3 cellular contexts compared by ENCODE assay signal in the genomic region with DNA sequence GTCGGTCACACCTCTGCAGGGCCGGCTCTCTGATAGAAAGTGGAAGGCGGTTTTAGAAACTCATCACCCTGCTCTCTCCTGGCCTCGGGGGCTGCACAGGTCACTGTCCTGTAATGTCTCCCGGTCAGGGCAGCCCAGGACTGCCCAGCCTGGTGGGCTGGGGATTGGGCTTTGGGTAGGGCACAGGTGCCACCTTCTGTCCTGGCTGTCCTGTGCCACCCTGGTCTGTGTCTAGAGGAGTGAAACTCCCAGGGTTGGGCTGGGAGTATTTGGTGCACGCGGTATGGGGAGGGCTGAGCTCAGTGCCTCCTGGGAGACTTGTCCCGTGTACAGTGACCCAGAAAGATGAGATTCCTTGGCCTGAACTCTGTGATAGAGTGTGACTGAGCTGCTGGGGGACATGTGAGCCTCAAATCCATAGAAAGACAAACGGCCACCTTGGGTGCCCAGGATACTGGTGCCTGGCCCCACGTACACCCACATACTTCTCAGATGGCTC.
TF ChIP-seq lines count a peak whose summit lies in the region.

No MANE protein-coding gene starts in this region.

TF ChIP-seq in SK-N-SH, 30 proteins besides CTCF, POLR2A, EP300 and RAD21:
- TF ChIP-seq GABPA (IDR thresholded peaks at IDR 0.05; ENCODE audit: low read depth) (no peak), SIN3A (IDR thresholded peaks at IDR 0.05; ENCODE audit: borderline replicate concordance, low read depth, low read length) (no peak), MXI1 (IDR thresholded peaks at IDR 0.05; ENCODE audit: low read depth, low read length) (no peak), POLR2AphosphoS5 (IDR thresholded peaks at IDR 0.05; ENCODE audit: low read depth, low read length) (no peak), ELF1 (IDR thresholded peaks at IDR 0.05) (no peak), FOXM1 (IDR thresholded peaks at IDR 0.05; ENCODE audit: low read depth) (no peak), TAF1 (IDR thresholded peaks at IDR 0.05; ENCODE audit: borderline replicate concordance, low read depth, low read length) (no peak), FOSL2 (IDR thresholded peaks at IDR 0.05; ENCODE audit: borderline replicate concordance, low read depth) (no peak), RFX5 (IDR thresholded peaks at IDR 0.05; ENCODE audit: low read length) (no peak), FOXJ3 (CRISPR knock-in tag; IDR thresholded peaks at IDR 0.05) (no peak), PBX3 (IDR thresholded peaks at IDR 0.05) (no peak), YY1 (IDR thresholded peaks at IDR 0.05; ENCODE audit: low read depth) (no peak), TEAD4 (IDR thresholded peaks at IDR 0.05; ENCODE audit: borderline replicate concordance, insufficient read depth) (no peak), MEF2A (IDR thresholded peaks at IDR 0.05; ENCODE audit: borderline replicate concordance, low read depth) (no peak), RCOR1 (IDR thresholded peaks at IDR 0.05; ENCODE audit: low read length) (no peak), CHD2 (IDR thresholded peaks at IDR 0.05; ENCODE audit: low read length, partially characterized antibody) (no peak)
- TF ChIP-seq, protein P1, sequence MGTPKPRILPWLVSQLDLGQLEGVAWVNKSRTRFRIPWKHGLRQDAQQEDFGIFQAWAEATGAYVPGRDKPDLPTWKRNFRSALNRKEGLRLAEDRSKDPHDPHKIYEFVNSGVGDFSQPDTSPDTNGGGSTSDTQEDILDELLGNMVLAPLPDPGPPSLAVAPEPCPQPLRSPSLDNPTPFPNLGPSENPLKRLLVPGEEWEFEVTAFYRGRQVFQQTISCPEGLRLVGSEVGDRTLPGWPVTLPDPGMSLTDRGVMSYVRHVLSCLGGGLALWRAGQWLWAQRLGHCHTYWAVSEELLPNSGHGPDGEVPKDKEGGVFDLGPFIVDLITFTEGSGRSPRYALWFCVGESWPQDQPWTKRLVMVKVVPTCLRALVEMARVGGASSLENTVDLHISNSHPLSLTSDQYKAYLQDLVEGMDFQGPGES (IDR thresholded peaks at IDR 0.05; ENCODE audit: low read depth, low read length) = no peak
- TF ChIP-seq, protein P2, sequence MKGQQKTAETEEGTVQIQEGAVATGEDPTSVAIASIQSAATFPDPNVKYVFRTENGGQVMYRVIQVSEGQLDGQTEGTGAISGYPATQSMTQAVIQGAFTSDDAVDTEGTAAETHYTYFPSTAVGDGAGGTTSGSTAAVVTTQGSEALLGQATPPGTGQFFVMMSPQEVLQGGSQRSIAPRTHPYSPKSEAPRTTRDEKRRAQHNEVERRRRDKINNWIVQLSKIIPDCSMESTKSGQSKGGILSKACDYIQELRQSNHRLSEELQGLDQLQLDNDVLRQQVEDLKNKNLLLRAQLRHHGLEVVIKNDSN (IDR thresholded peaks at IDR 0.05; ENCODE audit: borderline replicate concordance, low read depth) = no peak
TF ChIP-seq in SK-N-SH: peak in this region for 0.

TF ChIP-seq in SK-N-SH treated with all-trans-retinoic acid at 6 μM for 48 hours, 23 proteins besides CTCF, POLR2A, EP300 and RAD21:
- TF ChIP-seq OSR1 (CRISPR knock-in tag; IDR thresholded peaks at IDR 0.05) = no peak

TF ChIP-seq in GM12878, 131 proteins besides CTCF, POLR2A, EP300 and RAD21:
- TF ChIP-seq MEF2A (IDR thresholded peaks at IDR 0.05; ENCODE audit: insufficient read depth, low read depth, low read length) = no peak
- TF ChIP-seq, protein P3, sequence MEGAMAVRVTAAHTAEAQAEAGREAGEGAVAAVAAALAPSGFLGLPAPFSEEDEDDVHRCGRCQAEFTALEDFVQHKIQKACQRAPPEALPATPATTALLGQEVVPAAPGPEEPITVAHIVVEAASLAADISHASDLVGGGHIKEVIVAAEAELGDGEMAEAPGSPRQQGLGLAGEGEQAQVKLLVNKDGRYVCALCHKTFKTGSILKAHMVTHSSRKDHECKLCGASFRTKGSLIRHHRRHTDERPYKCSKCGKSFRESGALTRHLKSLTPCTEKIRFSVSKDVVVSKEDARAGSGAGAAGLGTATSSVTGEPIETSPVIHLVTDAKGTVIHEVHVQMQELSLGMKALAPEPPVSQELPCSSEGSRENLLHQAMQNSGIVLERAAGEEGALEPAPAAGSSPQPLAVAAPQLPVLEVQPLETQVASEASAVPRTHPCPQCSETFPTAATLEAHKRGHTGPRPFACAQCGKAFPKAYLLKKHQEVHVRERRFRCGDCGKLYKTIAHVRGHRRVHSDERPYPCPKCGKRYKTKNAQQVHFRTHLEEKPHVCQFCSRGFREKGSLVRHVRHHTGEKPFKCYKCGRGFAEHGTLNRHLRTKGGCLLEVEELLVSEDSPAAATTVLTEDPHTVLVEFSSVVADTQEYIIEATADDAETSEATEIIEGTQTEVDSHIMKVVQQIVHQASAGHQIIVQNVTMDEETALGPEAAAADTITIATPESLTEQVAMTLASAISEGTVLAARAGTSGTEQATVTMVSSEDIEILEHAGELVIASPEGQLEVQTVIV (IDR thresholded peaks at IDR 0.05; ENCODE audit: borderline replicate concordance, partially characterized antibody) = no peak
- TF ChIP-seq EZH2 (IDR thresholded peaks at IDR 0.05; ENCODE audit: borderline replicate concordance, control insufficient read depth, low read depth, low read length) = no peak
- TF ChIP-seq MTA3 (IDR thresholded peaks at IDR 0.05; ENCODE audit: borderline replicate concordance, low read length) = no peak
- TF ChIP-seq GATAD2B (conservative IDR thresholded peaks at IDR 0.05; ENCODE audit: low read depth) = no peak
- no peak for TF ChIP-seq STAT3 (IDR thresholded peaks at IDR 0.05; ENCODE audit: low read depth, low read length)
